28 cellular contexts compared by ENCODE assay signal in the genomic region with DNA sequence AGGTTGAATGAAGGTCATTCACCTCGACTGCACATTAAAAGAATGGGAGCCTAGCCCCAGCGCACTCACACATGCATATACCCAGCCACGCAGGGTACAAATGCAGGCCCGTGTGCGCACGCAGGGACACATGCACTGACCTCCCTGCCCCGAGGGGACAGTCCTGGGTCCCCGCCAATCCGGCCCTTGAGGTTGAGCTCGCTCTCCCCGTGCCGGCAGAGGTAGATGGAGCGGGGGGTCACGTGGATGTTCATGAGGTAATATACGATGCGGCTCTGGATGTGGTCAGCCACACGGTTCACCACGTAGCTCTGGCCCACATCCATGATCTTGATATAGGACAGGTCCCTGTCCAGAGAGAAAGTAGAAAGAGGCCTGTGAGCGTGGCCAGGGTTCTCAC. TPM values are rescaled to one million over a fixed set of nuclear protein-coding genes. Genes with fewer than 3 reads are reported as not detected.
"Had no signal": no experiment of that assay in that cellular context is flagged by ENCODE, and none has a peak within 500 bp of the region (broad histone marks: within the 10 kb centered on the region; RNA-seq: fewer than 3 reads in every experiment).

No MANE protein-coding gene starts in this region.

- H3K27me3 ChIP-seq: heart left ventricle, uterus had no signal

- H3K4me3 ChIP-seq: heart left ventricle, thoracic aorta, uterus had no signal

- H3K27ac Mint-ChIP-seq: activated B cell treated with CpG ODN at 0.5 μM for 24 hours; activated CD8-positive, alpha-beta T cell treated with anti-CD3 and anti-CD28 coated beads for 36 hours; activated naive CD8-positive, alpha-beta T cell; activated T-helper 2 cell treated with anti-CD3 and anti-CD28 coated beads, Interferon-gamma antibody, Interleukin-2, Interleukin-4, amounts not matched to agents 10 μg/mL and 5 μg/mL and 100 μg/mL, durations not matched to agents 14 hours and 24 hours and 36 hours; immature natural killer cell; mesothelial cell of epicardium; stimulated activated naive CD8-positive, alpha-beta T cell treated with anti-CD3 and anti-CD28 coated beads, Interleukin-15, Interleukin-2, amounts not matched to agents 100 ng/mL and 50 ng/mL, for 24 hours; T-helper 2 cell treated with Interferon-gamma antibody and Interleukin-4, amounts not matched to agents 5 μg/mL and 100 μg/mL, for 36 hours had no signal

- H3K4me3 Mint-ChIP-seq: activated B cell treated with CpG ODN at 0.5 μM for 24 hours; activated CD8-positive, alpha-beta T cell treated with anti-CD3 and anti-CD28 coated beads for 36 hours; activated naive CD8-positive, alpha-beta T cell; central memory CD8-positive, alpha-beta T cell; immature natural killer cell; mesothelial cell of epicardium; naive thymus-derived CD8-positive, alpha-beta T cell; neural crest cell; stimulated activated naive CD8-positive, alpha-beta T cell treated with anti-CD3 and anti-CD28 coated beads, Interleukin-15, Interleukin-2, amounts not matched to agents 100 ng/mL and 50 ng/mL, for 24 hours; T-helper 2 cell treated with Interferon-gamma antibody and Interleukin-4, amounts not matched to agents 5 μg/mL and 100 μg/mL, for 36 hours had no signal

- H3K27ac ChIP-seq: heart left ventricle, thoracic aorta, uterus had no signal

- ATAC-seq: activated CD8-positive, alpha-beta T cell treated with anti-CD3 and anti-CD28 coated beads for 36 hours; naive thymus-derived CD8-positive, alpha-beta T cell had no signal

- H3K36me3 Mint-ChIP-seq: immature natural killer cell had no signal

- H3K4me1 ChIP-seq: uterus had no signal

- H3K4me1 Mint-ChIP-seq: activated B cell treated with CpG ODN at 0.5 μM for 24 hours; central memory CD8-positive, alpha-beta T cell; immature natural killer cell; mesothelial cell of epicardium; neural crest cell had no signal

- H3K9me3 Mint-ChIP-seq: activated B cell treated with CpG ODN at 0.5 μM for 24 hours; activated CD8-positive, alpha-beta T cell treated with anti-CD3 and anti-CD28 coated beads for 36 hours; activated T-helper 2 cell treated with anti-CD3 and anti-CD28 coated beads, Interferon-gamma antibody, Interleukin-2, Interleukin-4, amounts not matched to agents 10 μg/mL and 5 μg/mL and 100 μg/mL, durations not matched to agents 14 hours and 24 hours and 36 hours; central memory CD8-positive, alpha-beta T cell; immature natural killer cell; mesothelial cell of epicardium; naive thymus-derived CD8-positive, alpha-beta T cell; neural crest cell; stimulated activated naive CD8-positive, alpha-beta T cell treated with anti-CD3 and anti-CD28 coated beads, Interleukin-15, Interleukin-2, amounts not matched to agents 100 ng/mL and 50 ng/mL, for 24 hours; T-helper 2 cell treated with Interferon-gamma antibody and Interleukin-4, amounts not matched to agents 5 μg/mL and 100 μg/mL, for 36 hours had no signal

- H3K36me3 ChIP-seq: uterus had no signal

- H3K9me3 ChIP-seq: heart left ventricle, thoracic aorta, uterus had no signal

- H3K27me3 Mint-ChIP-seq: activated B cell treated with CpG ODN at 0.5 μM for 24 hours; activated CD8-positive, alpha-beta T cell treated with anti-CD3 and anti-CD28 coated beads for 36 hours; activated naive CD8-positive, alpha-beta T cell; central memory CD8-positive, alpha-beta T cell; naive thymus-derived CD8-positive, alpha-beta T cell; stimulated activated naive CD8-positive, alpha-beta T cell treated with anti-CD3 and anti-CD28 coated beads, Interleukin-15, Interleukin-2, amounts not matched to agents 100 ng/mL and 50 ng/mL, for 24 hours had no signal

- FAIRE-seq: endometrium had no signal

- DNase-seq: activated B cell treated with CpG ODN at 0.5 μM for 24 hours; activated CD4-positive, alpha-beta T cell treated with anti-CD3 and anti-CD28 coated beads, Interleukin-2, amount 50 U/mL, for 1 hour; activated CD8-positive, alpha-beta T cell treated with anti-CD3 and anti-CD28 coated beads for 36 hours; activated T-cell treated with anti-CD3 and anti-CD28 coated beads, Interleukin-2, amount 50 U/mL, for 48 hours; anterior cingulate cortex; dermis blood vessel endothelial cell; effector CD4-positive, alpha-beta T cell; erythroblast; foreskin fibroblast; hypothalamus; immature natural killer cell; naive thymus-derived CD8-positive, alpha-beta T cell; stimulated activated CD4-positive, alpha-beta T cell treated with anti-CD3 and anti-CD28 coated beads, Interleukin-4, amount 100 ng/mL, for 1 hour; T-helper 1 cell; trophoblast cell; uterus had no signal

RNA-seq across cellular contexts. Expression of a gene that starts 27.5 kb away (rescaled TPM):
- total RNA-seq: activated B cell treated with CpG ODN at 0.5 μM for 24 hours; activated CD8-positive, alpha-beta T cell treated with anti-CD3 and anti-CD28 coated beads for 36 hours; activated T-helper 2 cell treated with anti-CD3 and anti-CD28 coated beads, Interferon-gamma antibody, Interleukin-2, Interleukin-4, amounts not matched to agents 10 μg/mL and 5 μg/mL and 100 μg/mL, durations not matched to agents 14 hours and 24 hours and 36 hours; dermis blood vessel endothelial cell; right cardiac atrium; subcutaneous adipose tissue had no signal
- polyA plus RNA-seq: immature natural killer cell; naive thymus-derived CD8-positive, alpha-beta T cell had no signal

RNA-seq across cellular contexts. Expression of a gene that starts 59.0 kb away (rescaled TPM):
- polyA plus RNA-seq: immature natural killer cell had no signal
